ENCODE assay signal across 13 cellular contexts in the genomic region with DNA sequence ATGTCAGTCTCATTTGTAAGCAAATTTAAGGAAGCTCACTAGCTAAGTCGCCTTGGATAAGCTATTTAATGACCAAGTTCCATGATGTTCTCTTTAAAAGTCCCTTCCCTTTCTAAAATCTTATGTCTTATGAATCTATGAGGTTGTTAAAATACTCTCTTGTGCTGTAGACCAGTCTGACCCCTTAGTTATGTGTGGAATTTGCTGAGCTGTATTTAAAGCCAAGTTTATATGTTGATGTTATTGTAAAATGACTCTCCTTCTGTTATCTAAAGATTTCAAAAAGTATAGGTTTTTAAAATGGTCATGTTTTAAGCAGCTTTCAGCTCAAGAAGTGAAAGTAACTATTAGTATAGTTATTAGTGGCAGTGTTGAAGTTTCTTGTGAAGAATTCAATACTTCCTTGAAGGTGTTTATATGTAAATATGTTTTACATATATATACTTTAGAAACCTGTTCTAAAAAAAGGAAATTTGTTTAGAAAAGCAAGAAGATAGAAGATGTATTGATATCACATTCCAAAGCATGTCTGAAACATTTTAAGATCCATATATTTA.
DNase-seq lines count a peak whose midpoint lies in the region; ATAC-seq and TF ChIP-seq lines count a peak whose summit lies in the region.
"Had no signal": no experiment of that assay in that cellular context is flagged by ENCODE, and none has a peak within 500 bp of the region (broad histone marks: within the 10 kb centered on the region; RNA-seq: fewer than 3 reads in every experiment).

No MANE protein-coding gene starts in this region.

- TF ChIP-seq CTCF in WI38 (IDR thresholded peaks at IDR 0.05; ENCODE audit: low read depth, low read length) (no peak), mesothelial cell of epicardium (IDR thresholded peaks at IDR 0.05; ENCODE audit: unreplicated experiment) (no peak)

- no peak overlapping the region for H3K4me3 Mint-ChIP-seq in mesothelial cell of epicardium

- no peaks in the 10 kb centered on the region for H3K9me2 ChIP-seq in GM23248 (ENCODE audit: insufficient read depth)

- H3K4me2 ChIP-seq in GM23248 (ENCODE audit: unreplicated experiment): peak overlapping the region; percentile 41

- H3K4me3 ChIP-seq in GM23248 (no peak overlapping the region), WI38 (ENCODE audit: low read depth, low read length) (0 out of 2 replicates have a peak overlapping the region, but pooled peaks have one; percentile 13)
- H3K4me3 ChIP-seq: lower lobe of right lung, uterus had no signal

- DNase-seq in GM03348 (ENCODE audit: low spot score) (peak; percentile 17), GM23248 (peak; percentile 7), mesothelial cell of epicardium (ENCODE audit: low spot score in 2 of 2, unreplicated experiment in 2 of 2) (no peak), germinal center (ENCODE audit: low spot score) (no peak), C1 segment of cervical spinal cord (lab: John Stamatoyannopoulos, UW) (no peak), nucleus accumbens (lab: John Stamatoyannopoulos, UW) (no peak)
- DNase-seq: lower lobe of right lung; stimulated activated CD4-positive, alpha-beta T cell treated with anti-CD3 and anti-CD28 coated beads, Interleukin-1b, Interleukin-23, amount 100 ng/mL, for 48 hours; uterus had no signal

- no peak overlapping the region for H3K27ac ChIP-seq in GM23248
- H3K27ac ChIP-seq: epithelial cell of prostate, lower lobe of right lung, uterus had no signal

- peaks cover 12% of the 10 kb centered on the region for H3K4me1 ChIP-seq in GM23248 (ENCODE audit: insufficient read depth)
- H3K4me1 ChIP-seq: uterus had no signal

- H2AFZ ChIP-seq in GM23248: no peak overlapping the region

- H3K27me3 ChIP-seq in GM23248 (replicated peaks; ENCODE audit: insufficient read depth): no peaks in the 10 kb centered on the region
- H3K27me3 ChIP-seq: uterus had no signal

- no peak overlapping the region for H3K9ac ChIP-seq in GM23248

- 71 to 91% methylated on average over 1 of the region's 1 CpG for WGBS in GM23248 (ENCODE audit: low coverage in 1 of 2, low lambda C conversion rate in 2 of 2, missing lambda C conversion rate in 2 of 2), 2 experiments

- H3K27me3 Mint-ChIP-seq in mesothelial cell of epicardium (ENCODE audit: low read depth): no peaks in the 10 kb centered on the region

- peaks cover 36% of the 10 kb centered on the region for H3K4me1 Mint-ChIP-seq in mesothelial cell of epicardium

- peak overlapping the region; percentile 94 for H3K27ac Mint-ChIP-seq in mesothelial cell of epicardium

- no peaks in the 10 kb centered on the region for H3K36me3 ChIP-seq in GM23248 (ENCODE audit: low read depth)
- H3K36me3 ChIP-seq: uterus had no signal

- no peak for ATAC-seq in GM19452 (IDR thresholded peaks at IDR 0.05; ENCODE audit: unreplicated experiment)
- ATAC-seq: HCT116, lower lobe of right lung had no signal

- no peaks in the 10 kb centered on the region for H3K9me3 ChIP-seq in GM23248 (ENCODE audit: low read depth)
- H3K9me3 ChIP-seq: lower lobe of right lung, uterus had no signal

- H3K36me3 Mint-ChIP-seq in mesothelial cell of epicardium: peaks cover 5% of the 10 kb centered on the region

- no peaks in the 10 kb centered on the region for H4K20me1 ChIP-seq in GM23248 (ENCODE audit: insufficient read depth)

- H3K9me3 Mint-ChIP-seq in mesothelial cell of epicardium: no peaks in the 10 kb centered on the region

- H3K79me2 ChIP-seq in GM23248 (ENCODE audit: insufficient read depth): 0 out of 2 replicates have a peak, but pooled peaks cover 3% of the 10 kb centered on the region

- in situ Hi-C loops in GM23248 (cut with MboI): no loop called here

- no peaks in the 10 kb centered on the region for H3F3A ChIP-seq in GM23248 (ENCODE audit: insufficient read depth)

Comparison
In these comparisons a context has a peak if more than half of its experiments do, and no peak if none do; other contexts are left out.
1. DNase-seq: peak in GM03348 (single experiment) and GM23248 (single experiment); none in mesothelial cell of epicardium (0 of 2), germinal center (single experiment), C1 segment of cervical spinal cord (0 of 14) and nucleus accumbens (0 of 56).